11 cellular contexts compared by ENCODE assay signal in the genomic region with DNA sequence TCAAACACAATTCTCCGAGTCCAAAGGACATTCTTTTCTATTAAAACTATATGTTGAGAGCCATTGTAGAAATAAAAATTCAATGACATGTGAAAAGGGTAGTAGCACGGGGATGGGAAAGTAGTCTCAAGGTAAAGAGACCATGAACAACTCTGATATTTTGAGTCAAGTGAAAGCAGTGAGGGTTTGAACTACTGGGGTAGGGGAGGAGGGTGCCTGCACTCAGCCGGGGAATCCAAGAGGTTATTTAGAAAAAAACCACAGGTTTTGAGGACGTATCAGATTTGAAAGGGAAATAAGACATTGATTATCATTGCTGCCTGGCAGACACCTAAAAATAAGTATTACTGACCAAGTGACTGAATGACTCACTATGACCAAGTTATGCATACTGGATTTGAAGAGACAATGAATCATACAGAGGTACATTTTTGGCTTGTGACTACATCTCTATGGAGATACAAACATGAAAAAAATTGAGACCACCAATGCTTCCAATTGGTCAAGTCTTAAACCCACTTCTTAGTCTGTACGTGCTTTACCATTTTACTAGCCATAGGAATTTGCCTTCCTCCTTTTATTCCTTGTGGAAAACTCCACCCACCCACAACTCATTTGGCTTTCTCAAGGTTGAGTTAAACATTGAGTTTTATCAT. TPM values are rescaled to one million over a fixed set of nuclear protein-coding genes. Genes with fewer than 3 reads are reported as not detected.
A peak's percentile ranks its signal among the peaks of the same experiment; 100 is the strongest.
DNase-seq lines count a peak whose midpoint lies in the region; ATAC-seq, FAIRE-seq and TF ChIP-seq lines count a peak whose summit lies in the region.
"Had no signal": no experiment of that assay in that cellular context is flagged by ENCODE, and none has a peak within 500 bp of the region (broad histone marks: within the 10 kb centered on the region; RNA-seq: fewer than 3 reads in every experiment).

No MANE protein-coding gene starts in this region.

- in situ Hi-C loops in K562 (cut with MboI) = no loop called here

- intact Hi-C loops in MCF 10A (cut with micrococcal nuclease) (loop anchor here (5.0 to 10.0 kb wide), 2 partner anchors 343 to 426 kb away; no protein-coding TSS in a partner anchor), breast epithelium (cut with DNase I; ENCODE audit: low total_unique reads) (no loop called here), K562 (cut with micrococcal nuclease) (loop anchor here (5.0 to 10.0 kb wide), 2 partner anchors 166 to 348 kb away; a partner anchor contains a TSS), adrenal gland (cut with DNase I) (no loop called here)
- intact Hi-C loops in CD4-positive, alpha-beta T cell (cut with DNase I, micrococcal nuclease) = no loop called here
- intact Hi-C loops in activated T-helper 2 cell treated with anti-CD3 and anti-CD28 coated beads, Interferon-gamma antibody, Interleukin-2, Interleukin-4, amounts not matched to agents 10 μg/mL and 5 μg/mL and 100 μg/mL, durations not matched to agents 14 hours and 24 hours and 36 hours (cut with micrococcal nuclease) = no loop called here

- TF ChIP-seq CTCF in MCF 10A (IDR thresholded peaks at IDR 0.05; ENCODE audit: unreplicated experiment) = no peak
- no peak for TF ChIP-seq CTCF in breast epithelium (IDR thresholded peaks at IDR 0.05)
- TF ChIP-seq CTCF in K562 (IDR thresholded peaks at IDR 0.05 in 2 of 3, conservative IDR thresholded peaks at IDR 0.05 in 1 of 3; ENCODE audit: insufficient read depth in 2 of 3, low read depth in 1 of 3, low read length in 3 of 3) = no peak
- no peak for TF ChIP-seq CTCF in CD4-positive, alpha-beta T cell (IDR thresholded peaks at IDR 0.05)
- no peak for TF ChIP-seq CTCF in adrenal gland (IDR thresholded peaks at IDR 0.05)

- H3K4me3 ChIP-seq in breast epithelium (no peak overlapping the region), K562 (no peak overlapping the region), adrenal gland (no peak overlapping the region)

- 17% methylated on average over 5 of the region's 5 CpGs for WGBS in K562 (ENCODE audit: insufficient coverage, low coverage, missing lambda C conversion rate)
- 62 to 71% (median 66%) methylated on average over 5 of the region's 5 CpGs for WGBS in adrenal gland, 4 donors

- CTCF ChIA-PET in MCF 10A (lab: Yijun Ruan, JAX) (interaction anchor here (1.0 kb wide), 1 partner anchor 75 kb away, joined by 4 read pairs; no protein-coding TSS in a partner anchor), K562 (lab: Yijun Ruan, JAX; ENCODE audit: low intra/inter-chr PET ratio) (no interaction called here)
- CTCF ChIA-PET in CD4-positive, alpha-beta T cell (lab: Charles Lee) = no interaction called here

- H3K27me3 Mint-ChIP-seq in MCF 10A (ENCODE audit: insufficient read depth, unreplicated experiment) = peaks cover 19% of the 10 kb centered on the region
- H3K27me3 Mint-ChIP-seq in CD4-positive, alpha-beta T cell = no peaks in the 10 kb centered on the region
- H3K27me3 Mint-ChIP-seq in activated T-helper 2 cell treated with anti-CD3 and anti-CD28 coated beads, Interferon-gamma antibody, Interleukin-2, Interleukin-4, amounts not matched to agents 10 μg/mL and 5 μg/mL and 100 μg/mL, durations not matched to agents 14 hours and 24 hours and 36 hours (ENCODE audit: low read depth) = peaks cover 5% of the 10 kb centered on the region

- no peaks in the 10 kb centered on the region for H4K20me1 ChIP-seq in K562 (replicated peaks; ENCODE audit: control insufficient read depth, insufficient read depth, low read length)

- H3K27ac ChIP-seq in breast epithelium (no peak overlapping the region), K562 (ENCODE audit: extremely low read depth, low read depth, low read length) (no peak overlapping the region), adrenal gland (no peak overlapping the region)
- no peak overlapping the region for H3K27ac ChIP-seq in CD4-positive, alpha-beta T cell (ENCODE audit: low read depth, low read length)

- no peak for TF ChIP-seq POLR2A in breast epithelium (IDR thresholded peaks at IDR 0.05)
- TF ChIP-seq POLR2A in K562 (conservative IDR thresholded peaks at IDR 0.05) = no peak
- no peak for TF ChIP-seq POLR2A in adrenal gland (IDR thresholded peaks at IDR 0.05)

- no peak overlapping the region for H3K4me2 ChIP-seq in K562 (ENCODE audit: insufficient read depth, low read length)

- peak; percentile 46 for FAIRE-seq in K562 (lab: Jason Lieb, UNC)

- H3K4me3 Mint-ChIP-seq in MCF 10A (ENCODE audit: unreplicated experiment) = no peak overlapping the region
- H3K4me3 Mint-ChIP-seq in CD4-positive, alpha-beta T cell = no peak overlapping the region
- H3K4me3 Mint-ChIP-seq in activated T-helper 2 cell treated with anti-CD3 and anti-CD28 coated beads, Interferon-gamma antibody, Interleukin-2, Interleukin-4, amounts not matched to agents 10 μg/mL and 5 μg/mL and 100 μg/mL, durations not matched to agents 14 hours and 24 hours and 36 hours (ENCODE audit: low read depth) = no peak overlapping the region

- no peak overlapping the region for H3K27ac Mint-ChIP-seq in MCF 10A (ENCODE audit: low read depth, unreplicated experiment)
- no peak overlapping the region for H3K27ac Mint-ChIP-seq in CD4-positive, alpha-beta T cell
- H3K27ac Mint-ChIP-seq in activated T-helper 2 cell treated with anti-CD3 and anti-CD28 coated beads, Interferon-gamma antibody, Interleukin-2, Interleukin-4, amounts not matched to agents 10 μg/mL and 5 μg/mL and 100 μg/mL, durations not matched to agents 14 hours and 24 hours and 36 hours = no peak overlapping the region

- DNase-seq in MCF 10A (ENCODE audit: unreplicated experiment) (peak; percentile 11), breast epithelium (ENCODE audit: low spot score in 2 of 2) (no peak), K562 (ENCODE audit: extremely low read depth in 1 of 4, low spot score in 3 of 4) (peak in 1 of 4 experiments; percentile 30), T-helper 1 cell (no peak), adrenal gland (no peak)
- no peak for DNase-seq in CD4-positive, alpha-beta T cell
- no peak for DNase-seq in activated T-helper 2 cell treated with anti-CD3 and anti-CD28 coated beads, Interferon-gamma antibody, Interleukin-2, Interleukin-4, amounts not matched to agents 10 μg/mL and 5 μg/mL and 100 μg/mL, durations not matched to agents 14 hours and 24 hours and 36 hours (ENCODE audit: low spot score)

- H3K79me2 ChIP-seq in K562 (ENCODE audit: control insufficient read depth, insufficient read depth, low read length) = no peaks in the 10 kb centered on the region

- no peaks in the 10 kb centered on the region for H3K9me3 Mint-ChIP-seq in MCF 10A (ENCODE audit: unreplicated experiment)
- no peaks in the 10 kb centered on the region for H3K9me3 Mint-ChIP-seq in CD4-positive, alpha-beta T cell
- no peaks in the 10 kb centered on the region for H3K9me3 Mint-ChIP-seq in activated T-helper 2 cell treated with anti-CD3 and anti-CD28 coated beads, Interferon-gamma antibody, Interleukin-2, Interleukin-4, amounts not matched to agents 10 μg/mL and 5 μg/mL and 100 μg/mL, durations not matched to agents 14 hours and 24 hours and 36 hours

- H3K27me3 ChIP-seq in breast epithelium (no peaks in the 10 kb centered on the region), K562 (ENCODE audit: control insufficient read depth in 2 of 2, insufficient read depth in 2 of 2, low read length in 2 of 2) (no peaks in the 10 kb centered on the region; a peak in 1 of 5 replicates), adrenal gland (no peaks in the 10 kb centered on the region)
- H3K27me3 ChIP-seq in CD4-positive, alpha-beta T cell (ENCODE audit: control insufficient read depth, insufficient read depth, low read length) = no peaks in the 10 kb centered on the region

- POLR2A ChIA-PET in MCF 10A (lab: Yijun Ruan, JAX) (no interaction called here), K562 (lab: Yijun Ruan, JAX) (no interaction called here)
- POLR2A ChIA-PET in CD4-positive, alpha-beta T cell (lab: Charles Lee) = no interaction called here

- no peaks in the 10 kb centered on the region for H3K9me3 ChIP-seq in breast epithelium
- no peaks in the 10 kb centered on the region for H3K9me3 ChIP-seq in K562 (replicated peaks; ENCODE audit: control insufficient read depth, insufficient read depth, low read depth, low read length)
- no peaks in the 10 kb centered on the region for H3K9me3 ChIP-seq in CD4-positive, alpha-beta T cell (ENCODE audit: control insufficient read depth, low read length)
- no peaks in the 10 kb centered on the region for H3K9me3 ChIP-seq in adrenal gland (replicated peaks in 1 of 3)

- no peak for TF ChIP-seq RAD21 in K562 (CRISPR knock-in tag; conservative IDR thresholded peaks at IDR 0.05 in 1 of 2, IDR thresholded peaks at IDR 0.05 in 1 of 2)

- H3K9ac ChIP-seq in K562 (ENCODE audit: insufficient read depth in 1 of 2, low read depth in 2 of 2, low read length in 2 of 2) = no peak overlapping the region

- no peak overlapping the region for H2AFZ ChIP-seq in K562 (ENCODE audit: low read depth, low read length)

- H3K9me1 ChIP-seq in K562 (ENCODE audit: control insufficient read depth, insufficient read depth, low read length) = no peaks in the 10 kb centered on the region

- no TSS peak for BruUV-seq in MCF 10A (replicated peaks; lab: Mats Ljungman, UMichigan)
- no TSS peak for BruUV-seq in K562 (replicated peaks; lab: Mats Ljungman, UMichigan)

- H3K36me3 ChIP-seq in breast epithelium (no peaks in the 10 kb centered on the region), K562 (ENCODE audit: control insufficient read depth, insufficient read depth, low read length) (no peaks in the 10 kb centered on the region), adrenal gland (replicated peaks in 1 of 2) (no peaks in the 10 kb centered on the region)

- no peaks in the 10 kb centered on the region for H3K36me3 Mint-ChIP-seq in MCF 10A (ENCODE audit: insufficient read depth, unreplicated experiment)
- no peaks in the 10 kb centered on the region for H3K36me3 Mint-ChIP-seq in CD4-positive, alpha-beta T cell (ENCODE audit: low read depth)
- no peaks in the 10 kb centered on the region for H3K36me3 Mint-ChIP-seq in activated T-helper 2 cell treated with anti-CD3 and anti-CD28 coated beads, Interferon-gamma antibody, Interleukin-2, Interleukin-4, amounts not matched to agents 10 μg/mL and 5 μg/mL and 100 μg/mL, durations not matched to agents 14 hours and 24 hours and 36 hours (ENCODE audit: low read depth)

- peaks cover 13% of the 10 kb centered on the region for H3K4me1 Mint-ChIP-seq in MCF 10A (ENCODE audit: insufficient read depth, unreplicated experiment)
- no peaks in the 10 kb centered on the region for H3K4me1 Mint-ChIP-seq in CD4-positive, alpha-beta T cell (ENCODE audit: low read depth)
- no peaks in the 10 kb centered on the region for H3K4me1 Mint-ChIP-seq in activated T-helper 2 cell treated with anti-CD3 and anti-CD28 coated beads, Interferon-gamma antibody, Interleukin-2, Interleukin-4, amounts not matched to agents 10 μg/mL and 5 μg/mL and 100 μg/mL, durations not matched to agents 14 hours and 24 hours and 36 hours (ENCODE audit: low read depth)

- H3K4me1 ChIP-seq in breast epithelium (no peaks in the 10 kb centered on the region), K562 (replicated peaks in 1 of 2; ENCODE audit: control insufficient read depth in 2 of 2, insufficient read depth in 2 of 2, low read length in 2 of 2) (peaks cover 0 to 6% of the 10 kb centered on the region in 2 experiments; a peak in 2 of 5 replicates), adrenal gland (replicated peaks in 1 of 2) (no peaks in the 10 kb centered on the region)

- peak; percentile 76 for ATAC-seq in HG03354 (IDR thresholded peaks at IDR 0.05; ENCODE audit: poor library complexity, severe bottlenecking, unreplicated experiment)
- ATAC-seq in K562 = peak; percentile 42; the same call in 1 of the 3 replicates
- no peak for ATAC-seq in CD4-positive, alpha-beta T cell (ENCODE audit: poor library complexity)

- TF ChIP-seq EP300 in K562 (IDR thresholded peaks at IDR 0.05; ENCODE audit: low read length) = no peak

RNA-seq across cellular contexts. Expression of a gene that starts 2.2 kb away (rescaled TPM):
- total RNA-seq in MCF 10A (2022) (not detected in 2 replicates), breast epithelium (1 to 10 TPM in 2 of 3 donors, under 1 TPM in 1; 0.96 to 2.0 (median 1.8) TPM), K562 (2014; rRNA removed) (not detected in 2 replicates), K562 (2014; rRNA removed; fragmentation: Illumina TruSeq; extraction: Trizol) (0.15 TPM in 1 of 2 replicates, not detected in the other), K562 (2015; rRNA removed; fragmentation: Illumina TruSeq; extraction: Trizol) (not detected in 2 replicates), K562 (2021) (not detected in 2 replicates), adrenal gland (1 to 10 TPM in 1 of 8 donors, under 1 TPM in 2, not detected in 5; 0.22 to 1.1 (median 0.28) TPM)
- total RNA-seq in K562 (2011; cell fraction: chromatin; rRNA removed; ENCODE audit: low replicate concordance) = 0.60 and 1.5 TPM in 2 replicates
- total RNA-seq in K562 (2011; cell fraction: nucleolus; rRNA removed) = 1.6 TPM in 1 of 2 replicates, not detected in the other
- 1.0 and 1.6 TPM in 2 replicates for total RNA-seq in K562 (2011; cell fraction: nucleoplasm; rRNA removed)
- polyA plus RNA-seq in K562 (2011; rRNA removed) (not detected in 2 replicates), K562 (2014; fragmentation: Illumina TruSeq; extraction: Trizol) (not detected in 2 replicates), K562 (2014; fragmentation: Nextera tagmentation; extraction: Ambion mirVana) (not detected), K562 (2014; rRNA removed) (not detected in 2 replicates), adrenal gland (not detected)
- not detected in 2 replicates for polyA plus RNA-seq in K562 (2011; cell fraction: cytosol; rRNA removed)
- polyA plus RNA-seq in K562 (2011; cell fraction: nucleus; rRNA removed) = 0.11 and 0.13 TPM in 2 replicates
- polyA plus RNA-seq in K562 (2012) = not detected in 2 replicates
- polyA minus RNA-seq in K562 (2011; rRNA and poly(A)+ RNA removed) = 0.77 and 0.84 TPM in 2 replicates
- polyA minus RNA-seq in K562 (2011; cell fraction: cytosol; rRNA and poly(A)+ RNA removed) = not detected in 2 replicates
- polyA minus RNA-seq in K562 (2011; cell fraction: nucleus; rRNA and poly(A)+ RNA removed) = 0.81 TPM in 1 of 2 replicates, not detected in the other
- total RNA-seq in CD4-positive, alpha-beta T cell = under 1 TPM in 1 of 2 experiments, not detected in 1; 0.22 TPM
- 0.30 TPM in 1 of 2 replicates, not detected in the other for total RNA-seq in activated T-helper 2 cell treated with anti-CD3 and anti-CD28 coated beads, Interferon-gamma antibody, Interleukin-2, Interleukin-4, amounts not matched to agents 10 μg/mL and 5 μg/mL and 100 μg/mL, durations not matched to agents 14 hours and 24 hours and 36 hours
- total RNA-seq: A673, mesenteric fat pad, SK-MEL-5 had no signal

RNA-seq across cellular contexts. Expression of a gene that starts 30.1 kb away (rescaled TPM):
- total RNA-seq in MCF 10A (2022) (not detected in 2 replicates), breast epithelium (not detected), K562 (2014; rRNA removed) (not detected in 2 replicates), K562 (2014; rRNA removed; fragmentation: Illumina TruSeq; extraction: Trizol) (not detected in 2 replicates), K562 (2015; rRNA removed; fragmentation: Illumina TruSeq; extraction: Trizol) (not detected in 2 replicates), K562 (2021) (not detected in 2 replicates), adrenal gland (not detected)
- total RNA-seq in K562 (2011; cell fraction: chromatin; rRNA removed; ENCODE audit: low replicate concordance) = not detected in 2 replicates
- not detected in 2 replicates for total RNA-seq in K562 (2011; cell fraction: nucleolus; rRNA removed)
- not detected in 2 replicates for total RNA-seq in K562 (2011; cell fraction: nucleoplasm; rRNA removed)
- polyA plus RNA-seq in K562 (2011; rRNA removed) (not detected in 2 replicates), K562 (2014; fragmentation: Illumina TruSeq; extraction: Trizol) (not detected in 2 replicates), K562 (2014; fragmentation: Nextera tagmentation; extraction: Ambion mirVana) (not detected), K562 (2014; rRNA removed) (not detected in 2 replicates), adrenal gland (not detected)
- polyA plus RNA-seq in K562 (2011; cell fraction: cytosol; rRNA removed) = not detected in 2 replicates
- polyA plus RNA-seq in K562 (2011; cell fraction: nucleus; rRNA removed) = not detected in 2 replicates
- not detected in 2 replicates for polyA plus RNA-seq in K562 (2012)
- polyA minus RNA-seq in K562 (2011; rRNA and poly(A)+ RNA removed) = not detected in 2 replicates
- not detected in 2 replicates for polyA minus RNA-seq in K562 (2011; cell fraction: cytosol; rRNA and poly(A)+ RNA removed)
- polyA minus RNA-seq in K562 (2011; cell fraction: nucleus; rRNA and poly(A)+ RNA removed) = not detected in 2 replicates
- not detected for total RNA-seq in CD4-positive, alpha-beta T cell
- total RNA-seq in activated T-helper 2 cell treated with anti-CD3 and anti-CD28 coated beads, Interferon-gamma antibody, Interleukin-2, Interleukin-4, amounts not matched to agents 10 μg/mL and 5 μg/mL and 100 μg/mL, durations not matched to agents 14 hours and 24 hours and 36 hours = not detected in 2 replicates
- total RNA-seq: A673, mesenteric fat pad, SK-MEL-5 had no signal

RNA-seq across cellular contexts. Expression of a gene that starts 34.1 kb away (rescaled TPM):
- total RNA-seq in MCF 10A (2022) = not detected in 2 replicates
- 1 to 10 TPM; 1.1 to 2.3 (median 1.3) TPM for total RNA-seq in breast epithelium
- total RNA-seq in K562 (2011; cell fraction: chromatin; rRNA removed; ENCODE audit: low replicate concordance) = 0.23 and 0.32 TPM in 2 replicates
- total RNA-seq in K562 (2011; cell fraction: nucleolus; rRNA removed) = 0.33 and 0.53 TPM in 2 replicates
- total RNA-seq in K562 (2011; cell fraction: nucleoplasm; rRNA removed) = 0.51 TPM in 1 of 2 replicates, not detected in the other
- 0.14 and 0.16 TPM in 2 replicates for total RNA-seq in K562 (2014; rRNA removed)
- 0.16 and 0.18 TPM in 2 replicates for total RNA-seq in K562 (2014; rRNA removed; fragmentation: Illumina TruSeq; extraction: Trizol)
- total RNA-seq in K562 (2015; rRNA removed; fragmentation: Illumina TruSeq; extraction: Trizol) = 0.11 and 0.14 TPM in 2 replicates
- 0.09 and 0.20 TPM in 2 replicates for total RNA-seq in K562 (2021)
- 0.14 and 0.20 TPM in 2 replicates for polyA plus RNA-seq in K562 (2011; rRNA removed)
- 0.07 and 0.13 TPM in 2 replicates for polyA plus RNA-seq in K562 (2011; cell fraction: cytosol; rRNA removed)
- 0.97 and 1.1 TPM in 2 replicates for polyA plus RNA-seq in K562 (2011; cell fraction: nucleus; rRNA removed)
- polyA plus RNA-seq in K562 (2012) = 0.14 and 0.86 TPM in 2 replicates
- polyA plus RNA-seq in K562 (2014; fragmentation: Illumina TruSeq; extraction: Trizol) = 0.06 and 0.27 TPM in 2 replicates
- polyA plus RNA-seq in K562 (2014; fragmentation: Nextera tagmentation; extraction: Ambion mirVana) = under 1 TPM; 0.07 to 0.14 TPM
- polyA plus RNA-seq in K562 (2014; rRNA removed) = 0.24 TPM in 1 of 2 replicates, not detected in the other
- 0.14 and 0.33 TPM in 2 replicates for polyA minus RNA-seq in K562 (2011; rRNA and poly(A)+ RNA removed)
- not detected in 2 replicates for polyA minus RNA-seq in K562 (2011; cell fraction: cytosol; rRNA and poly(A)+ RNA removed)
- 0.27 and 0.56 TPM in 2 replicates for polyA minus RNA-seq in K562 (2011; cell fraction: nucleus; rRNA and poly(A)+ RNA removed)
- under 1 TPM; 0.30 to 0.50 TPM for total RNA-seq in CD4-positive, alpha-beta T cell
- 1 to 10 TPM in 2 of 8 donors, under 1 TPM in 5, not detected in 1; 0.29 to 1.4 (median 0.61) TPM for total RNA-seq in adrenal gland
- 1 to 10 TPM in 2 of 3 donors, under 1 TPM in 1; 0.26 to 1.1 (median 1.0) TPM for polyA plus RNA-seq in adrenal gland
- total RNA-seq in activated T-helper 2 cell treated with anti-CD3 and anti-CD28 coated beads, Interferon-gamma antibody, Interleukin-2, Interleukin-4, amounts not matched to agents 10 μg/mL and 5 μg/mL and 100 μg/mL, durations not matched to agents 14 hours and 24 hours and 36 hours = 0.09 TPM in 1 of 2 replicates, not detected in the other
- total RNA-seq: A673, SK-MEL-5 had no signal

RNA-seq across cellular contexts. Expression of a gene that starts 40.8 kb away (rescaled TPM):
- total RNA-seq in MCF 10A (2022) (not detected in 2 replicates), breast epithelium (under 1 TPM; 0.32 to 0.88 (median 0.66) TPM), K562 (2014; rRNA removed) (0.27 TPM in 1 of 2 replicates, not detected in the other), K562 (2014; rRNA removed; fragmentation: Illumina TruSeq; extraction: Trizol) (not detected in 2 replicates), K562 (2015; rRNA removed; fragmentation: Illumina TruSeq; extraction: Trizol) (not detected in 2 replicates), K562 (2021) (0.07 TPM in 1 of 2 replicates, not detected in the other), adrenal gland (under 1 TPM in 5 of 8 donors, not detected in 3; 0.25 to 0.57 (median 0.46) TPM)
- total RNA-seq in K562 (2011; cell fraction: chromatin; rRNA removed; ENCODE audit: low replicate concordance) = 0.12 and 0.33 TPM in 2 replicates
- total RNA-seq in K562 (2011; cell fraction: nucleolus; rRNA removed) = not detected in 2 replicates
- not detected in 2 replicates for total RNA-seq in K562 (2011; cell fraction: nucleoplasm; rRNA removed)
- polyA plus RNA-seq in K562 (2011; rRNA removed) (0.05 TPM in 1 of 2 replicates, not detected in the other), K562 (2014; fragmentation: Illumina TruSeq; extraction: Trizol) (not detected in 2 replicates), K562 (2014; fragmentation: Nextera tagmentation; extraction: Ambion mirVana) (under 1 TPM in 1 of 2 experiments, not detected in 1; 0.01 TPM), K562 (2014; rRNA removed) (not detected in 2 replicates), adrenal gland (not detected)
- not detected in 2 replicates for polyA plus RNA-seq in K562 (2011; cell fraction: cytosol; rRNA removed)
- 0.06 and 0.21 TPM in 2 replicates for polyA plus RNA-seq in K562 (2011; cell fraction: nucleus; rRNA removed)
- polyA plus RNA-seq in K562 (2012) = not detected in 2 replicates
- 0.11 TPM in 1 of 2 replicates, not detected in the other for polyA minus RNA-seq in K562 (2011; rRNA and poly(A)+ RNA removed)
- not detected in 2 replicates for polyA minus RNA-seq in K562 (2011; cell fraction: cytosol; rRNA and poly(A)+ RNA removed)
- polyA minus RNA-seq in K562 (2011; cell fraction: nucleus; rRNA and poly(A)+ RNA removed) = 0.13 and 0.22 TPM in 2 replicates
- total RNA-seq in CD4-positive, alpha-beta T cell = under 1 TPM in 1 of 2 experiments, not detected in 1; 0.08 TPM
- total RNA-seq in activated T-helper 2 cell treated with anti-CD3 and anti-CD28 coated beads, Interferon-gamma antibody, Interleukin-2, Interleukin-4, amounts not matched to agents 10 μg/mL and 5 μg/mL and 100 μg/mL, durations not matched to agents 14 hours and 24 hours and 36 hours = not detected in 2 replicates
- total RNA-seq: A673, SK-MEL-5 had no signal

RNA-seq across cellular contexts. Expression of a gene that starts 45.9 kb away (rescaled TPM):
- 0.74 and 0.75 TPM in 2 replicates for total RNA-seq in MCF 10A (2022)
- total RNA-seq in breast epithelium = 1 to 10 TPM; 2.2 to 6.1 (median 2.6) TPM
- 5.8 and 10.9 TPM in 2 replicates for total RNA-seq in K562 (2011; cell fraction: chromatin; rRNA removed; ENCODE audit: low replicate concordance)
- 3.0 and 4.1 TPM in 2 replicates for total RNA-seq in K562 (2011; cell fraction: nucleolus; rRNA removed)
- 5.3 and 7.7 TPM in 2 replicates for total RNA-seq in K562 (2011; cell fraction: nucleoplasm; rRNA removed)
- 5.6 and 6.0 TPM in 2 replicates for total RNA-seq in K562 (2014; rRNA removed)
- 7.4 and 7.6 TPM in 2 replicates for total RNA-seq in K562 (2014; rRNA removed; fragmentation: Illumina TruSeq; extraction: Trizol)
- 10.3 and 10.5 TPM in 2 replicates for total RNA-seq in K562 (2015; rRNA removed; fragmentation: Illumina TruSeq; extraction: Trizol)
- 6.7 and 7.2 TPM in 2 replicates for total RNA-seq in K562 (2021)
- 7.7 and 9.5 TPM in 2 replicates for polyA plus RNA-seq in K562 (2011; rRNA removed)
- polyA plus RNA-seq in K562 (2011; cell fraction: cytosol; rRNA removed) = 4.3 and 8.1 TPM in 2 replicates
- polyA plus RNA-seq in K562 (2011; cell fraction: nucleus; rRNA removed) = 6.9 and 10.1 TPM in 2 replicates
- 13.3 and 29.1 TPM in 2 replicates for polyA plus RNA-seq in K562 (2012)
- 8.2 and 11.8 TPM in 2 replicates for polyA plus RNA-seq in K562 (2014; fragmentation: Illumina TruSeq; extraction: Trizol)
- polyA plus RNA-seq in K562 (2014; fragmentation: Nextera tagmentation; extraction: Ambion mirVana) = 1 to 10 TPM; 5.0 to 8.7 TPM
- 9.8 and 9.9 TPM in 2 replicates for polyA plus RNA-seq in K562 (2014; rRNA removed)
- polyA minus RNA-seq in K562 (2011; rRNA and poly(A)+ RNA removed) = 3.2 and 4.6 TPM in 2 replicates
- polyA minus RNA-seq in K562 (2011; cell fraction: cytosol; rRNA and poly(A)+ RNA removed) = 3.4 and 3.6 TPM in 2 replicates
- polyA minus RNA-seq in K562 (2011; cell fraction: nucleus; rRNA and poly(A)+ RNA removed) = 2.6 and 3.8 TPM in 2 replicates
- total RNA-seq in CD4-positive, alpha-beta T cell = not detected
- total RNA-seq in adrenal gland = 10 to 100 TPM in 1 of 8 donors, 1 to 10 TPM in 7; 2.9 to 29.3 (median 5.1) TPM
- 1 to 10 TPM; 2.3 to 6.0 (median 3.6) TPM for polyA plus RNA-seq in adrenal gland
- total RNA-seq in activated T-helper 2 cell treated with anti-CD3 and anti-CD28 coated beads, Interferon-gamma antibody, Interleukin-2, Interleukin-4, amounts not matched to agents 10 μg/mL and 5 μg/mL and 100 μg/mL, durations not matched to agents 14 hours and 24 hours and 36 hours = 0.87 and 1.8 TPM in 2 replicates

Comparison
In these comparisons a context has a peak if more than half of its experiments do, and no peak if none do; other contexts are left out.
1. intact Hi-C loops: an anchor here in MCF 10A (5.0 to 10.0 kb wide) and K562 (5.0 to 10.0 kb wide); none called in breast epithelium, CD4-positive, alpha-beta T cell, adrenal gland and activated T-helper 2 cell treated with anti-CD3 and anti-CD28 coated beads, Interferon-gamma antibody, Interleukin-2, Interleukin-4, amounts not matched to agents 10 μg/mL and 5 μg/mL and 100 μg/mL, durations not matched to agents 14 hours and 24 hours and 36 hours.